In the genomic region with DNA sequence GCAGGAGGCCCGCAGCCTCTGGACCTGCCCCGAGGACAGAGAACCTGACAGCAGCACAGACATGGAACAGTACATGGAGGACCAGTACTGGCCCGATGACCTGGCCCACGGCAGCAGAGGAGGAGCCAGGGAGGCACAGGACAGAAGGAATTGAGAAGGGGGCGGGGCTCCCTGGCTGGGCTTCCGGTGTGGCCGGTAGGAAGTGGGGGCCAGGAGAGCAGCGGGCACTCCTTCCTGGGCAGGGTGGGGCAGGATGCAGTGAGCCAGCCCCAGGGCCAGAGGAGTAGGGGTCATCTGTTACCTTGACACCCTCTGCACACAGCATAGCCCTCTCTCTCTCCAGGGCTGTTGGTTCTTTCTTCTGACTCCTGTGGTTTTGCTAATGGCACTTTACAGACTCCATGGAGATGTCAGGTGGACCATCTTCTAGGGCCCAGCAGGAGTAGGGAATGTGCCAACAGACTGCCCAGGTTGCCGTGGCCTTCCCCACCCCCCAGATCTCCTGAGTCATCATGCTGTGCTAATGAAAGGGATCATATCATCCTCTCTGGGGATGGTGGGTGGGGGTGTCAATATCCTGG, we compare ENCODE assay signal across 11 cellular contexts. TPM values are rescaled to one million over a fixed set of nuclear protein-coding genes. Genes with fewer than 3 reads are reported as not detected.
DNase-seq lines count a peak whose midpoint lies in the region; ATAC-seq and TF ChIP-seq lines count a peak whose summit lies in the region.
"Had no signal": no experiment of that assay in that cellular context is flagged by ENCODE, and none has a peak within 500 bp of the region (broad histone marks: within the 10 kb centered on the region; RNA-seq: fewer than 3 reads in every experiment).

No MANE protein-coding gene starts in this region.

- H3K4me1 ChIP-seq in heart right ventricle, result peaks cover 0 to 69% (median 6%) of the 10 kb centered on the region in 9 donors
- H3K4me1 ChIP-seq in right atrium auricular region, result peaks cover 0 to 5% of the 10 kb centered on the region in 2 donors
- peaks cover 46% of the 10 kb centered on the region for H3K4me1 ChIP-seq in lower lobe of right lung
- H3K4me1 ChIP-seq in testis, result no peaks in the 10 kb centered on the region

- no peak for DNase-seq in heart right ventricle
- no peak for DNase-seq in right atrium auricular region (ENCODE audit: low spot score)
- peak; percentile 58 for DNase-seq in activated naive CD8-positive, alpha-beta T cell treated with anti-CD3 and anti-CD28 coated beads, Interleukin-2, amount 10 ng/mL, durations not matched to agents 7 days and 5 days
- no peak for DNase-seq in lower lobe of right lung
- no peak for DNase-seq in kidney glomerular epithelial cell (lab: John Stamatoyannopoulos, UW)
- DNase-seq in testis, result no peak
- DNase-seq in NCI-H1092 treated with DMSO at 0.1 percent for 48 hours (lab: John Stamatoyannopoulos, UW), result no peak
- DNase-seq: DMS79; effector CD4-positive, alpha-beta T cell; T1000 had no signal

- ATAC-seq in heart right ventricle (peak; percentile 11 to 76 (median 46)), lower lobe of right lung (peak; percentile 41 to 56), GM18498 (IDR thresholded peaks at IDR 0.05; ENCODE audit: unreplicated experiment) (no peak)
- ATAC-seq in activated naive CD8-positive, alpha-beta T cell treated with anti-CD3 and anti-CD28 coated beads, Interleukin-2, amount 10 ng/mL, durations not matched to agents 7 days and 5 days (ENCODE audit: low read depth), result peak; percentile 48

- no peak for TF ChIP-seq POLR2A in testis (IDR thresholded peaks at IDR 0.05)

- H3K4me3 Mint-ChIP-seq in activated naive CD8-positive, alpha-beta T cell treated with anti-CD3 and anti-CD28 coated beads, Interleukin-2, amount 10 ng/mL, durations not matched to agents 7 days and 5 days, result peak overlapping the region; percentile 69

- H3K27ac Mint-ChIP-seq in activated naive CD8-positive, alpha-beta T cell treated with anti-CD3 and anti-CD28 coated beads, Interleukin-2, amount 10 ng/mL, durations not matched to agents 7 days and 5 days, result peak overlapping the region; percentile 97

- POLR2A ChIA-PET in activated naive CD8-positive, alpha-beta T cell treated with anti-CD3 and anti-CD28 coated beads, Interleukin-2, amount 10 ng/mL, durations not matched to agents 7 days and 5 days (lab: Charles Lee), result interaction anchor here (1.0 kb wide), 1 partner anchor 17 kb away, joined by 3 read pairs; no protein-coding TSS in a partner anchor

- peaks cover 43% of the 10 kb centered on the region for H3K36me3 Mint-ChIP-seq in activated naive CD8-positive, alpha-beta T cell treated with anti-CD3 and anti-CD28 coated beads, Interleukin-2, amount 10 ng/mL, durations not matched to agents 7 days and 5 days

- H3K36me3 ChIP-seq in heart right ventricle (peaks cover 0 to 88% (median 18%) of the 10 kb centered on the region in 9 donors), right atrium auricular region (peaks cover 52% of the 10 kb centered on the region), lower lobe of right lung (peaks cover 72% of the 10 kb centered on the region), testis (ENCODE audit: low read depth, missing control alignments) (no peaks in the 10 kb centered on the region)

- WGBS in heart right ventricle, 2 donors, result 61 to 73% methylated on average over 9 of the region's 9 CpGs
- WGBS in testis, 2 donors, result 82 to 85% methylated on average over 5 to 9 of the region's 9 CpGs

- no peaks in the 10 kb centered on the region for H3K9me3 ChIP-seq in heart right ventricle
- no peaks in the 10 kb centered on the region for H3K9me3 ChIP-seq in right atrium auricular region
- no peaks in the 10 kb centered on the region for H3K9me3 ChIP-seq in lower lobe of right lung
- no peaks in the 10 kb centered on the region for H3K9me3 ChIP-seq in testis

- H3K4me3 ChIP-seq in heart right ventricle (no peak overlapping the region), right atrium auricular region (no peak overlapping the region), lower lobe of right lung (no peak overlapping the region), testis (no peak overlapping the region)

- H3K27me3 ChIP-seq in heart right ventricle, result no peaks in the 10 kb centered on the region
- no peaks in the 10 kb centered on the region for H3K27me3 ChIP-seq in right atrium auricular region
- no peaks in the 10 kb centered on the region for H3K27me3 ChIP-seq in lower lobe of right lung (ENCODE audit: low read depth)
- no peaks in the 10 kb centered on the region for H3K27me3 ChIP-seq in testis

- H3K27ac ChIP-seq in heart right ventricle (peak overlapping the region in 3 of 10 donors; percentile 19 to 75 (median 43)), right atrium auricular region (peak overlapping the region in 1 of 2 donors; percentile 26), lower lobe of right lung (peak overlapping the region; percentile 73), testis (no peak overlapping the region)

- intact Hi-C loops in heart right ventricle (cut with DNase I) (no loop called here), lower lobe of right lung (cut with DNase I) (no loop called here), testis (cut with DNase I; ENCODE audit: low total_unique reads) (no loop called here)

- no peaks in the 10 kb centered on the region for H3K9me3 Mint-ChIP-seq in activated naive CD8-positive, alpha-beta T cell treated with anti-CD3 and anti-CD28 coated beads, Interleukin-2, amount 10 ng/mL, durations not matched to agents 7 days and 5 days

- H3K4me1 Mint-ChIP-seq in activated naive CD8-positive, alpha-beta T cell treated with anti-CD3 and anti-CD28 coated beads, Interleukin-2, amount 10 ng/mL, durations not matched to agents 7 days and 5 days, result peaks cover 61% of the 10 kb centered on the region

- TF ChIP-seq CTCF in heart right ventricle (IDR thresholded peaks at IDR 0.05) (no peak), right atrium auricular region (IDR thresholded peaks at IDR 0.05) (no peak), lower lobe of right lung (IDR thresholded peaks at IDR 0.05) (no peak), testis (IDR thresholded peaks at IDR 0.05) (no peak)

- H3K27me3 Mint-ChIP-seq in activated naive CD8-positive, alpha-beta T cell treated with anti-CD3 and anti-CD28 coated beads, Interleukin-2, amount 10 ng/mL, durations not matched to agents 7 days and 5 days, result no peaks in the 10 kb centered on the region

RNA-seq across cellular contexts. Expression of gene ISG20, which starts 8.6 kb away (rescaled TPM):
- 10 to 100 TPM in 1 of 10 donors, 1 to 10 TPM in 9; 2.0 to 23.0 (median 4.5) TPM for total RNA-seq in heart right ventricle
- 10 to 100 TPM in 1 of 2 donors, 1 to 10 TPM in 1; 3.6 to 13.8 TPM for polyA plus RNA-seq in heart right ventricle
- 10 to 100 TPM in 1 of 2 donors, 1 to 10 TPM in 1; 2.3 to 11.1 TPM for total RNA-seq in right atrium auricular region
- total RNA-seq in activated naive CD8-positive, alpha-beta T cell treated with anti-CD3 and anti-CD28 coated beads, Interleukin-2, amount 10 ng/mL, durations not matched to agents 7 days and 5 days, result 100 to 1,000 TPM; 209 to 215 TPM
- total RNA-seq in lower lobe of right lung, result 32.0 TPM
- total RNA-seq in testis, result 1 to 10 TPM; 6.8 to 8.7 TPM
- 17.0 TPM for polyA plus RNA-seq in testis (ENCODE audit: insufficient read depth, low read depth, low replicate concordance)

RNA-seq across cellular contexts. Expression of gene AEN, which starts 9.1 kb away (rescaled TPM):
- total RNA-seq in heart right ventricle (1 to 10 TPM; 4.0 to 9.5 (median 5.6) TPM), right atrium auricular region (1 to 10 TPM; 5.1 to 8.0 TPM), lower lobe of right lung (23.8 TPM), testis (10 to 100 TPM; 31.0 to 32.9 TPM)
- polyA plus RNA-seq in heart right ventricle (10 to 100 TPM in 1 of 2 donors, 1 to 10 TPM in 1; 3.4 to 13.2 TPM), testis (ENCODE audit: insufficient read depth, low read depth, low replicate concordance) (22.5 TPM)
- 10 to 100 TPM; 38.2 to 42.5 TPM for total RNA-seq in activated naive CD8-positive, alpha-beta T cell treated with anti-CD3 and anti-CD28 coated beads, Interleukin-2, amount 10 ng/mL, durations not matched to agents 7 days and 5 days
